ENCODE assay signal across 1 cellular context in genomic region chr14:22052795-22053194, GRCh38.
TF ChIP-seq lines count a peak whose summit lies in the region.

No MANE protein-coding gene starts in this region.

TF ChIP-seq in H1, 55 proteins besides CTCF, POLR2A, EP300 and RAD21 (continued from another document):
- TF ChIP-seq SRF (IDR thresholded peaks at IDR 0.05; ENCODE audit: low read depth, low read length), result no peak
- no peak for TF ChIP-seq SP2 (IDR thresholded peaks at IDR 0.05; ENCODE audit: low read length)
- no peak for TF ChIP-seq USF2 (IDR thresholded peaks at IDR 0.05; ENCODE audit: low read length)
- TF ChIP-seq TAF7 (optimal IDR thresholded peaks at IDR 0.05; ENCODE audit: borderline replicate concordance, low read depth, low read length), result no peak
- TF ChIP-seq MAFK (IDR thresholded peaks at IDR 0.05; ENCODE audit: low read depth, low read length), result no peak
- TF ChIP-seq SUZ12 (IDR thresholded peaks at IDR 0.05; ENCODE audit: low read length), result no peak
- TF ChIP-seq PHF8 (conservative IDR thresholded peaks at IDR 0.05; ENCODE audit: low read depth, low read length), result no peak
- TF ChIP-seq POU5F1 (IDR thresholded peaks at IDR 0.05; ENCODE audit: low read depth, low read length), result no peak
- no peak for TF ChIP-seq CTBP2 (IDR thresholded peaks at IDR 0.05; ENCODE audit: borderline replicate concordance, insufficient read depth, insufficient read length, low read length)
